9 cellular contexts compared by ENCODE assay signal in the genomic region with DNA sequence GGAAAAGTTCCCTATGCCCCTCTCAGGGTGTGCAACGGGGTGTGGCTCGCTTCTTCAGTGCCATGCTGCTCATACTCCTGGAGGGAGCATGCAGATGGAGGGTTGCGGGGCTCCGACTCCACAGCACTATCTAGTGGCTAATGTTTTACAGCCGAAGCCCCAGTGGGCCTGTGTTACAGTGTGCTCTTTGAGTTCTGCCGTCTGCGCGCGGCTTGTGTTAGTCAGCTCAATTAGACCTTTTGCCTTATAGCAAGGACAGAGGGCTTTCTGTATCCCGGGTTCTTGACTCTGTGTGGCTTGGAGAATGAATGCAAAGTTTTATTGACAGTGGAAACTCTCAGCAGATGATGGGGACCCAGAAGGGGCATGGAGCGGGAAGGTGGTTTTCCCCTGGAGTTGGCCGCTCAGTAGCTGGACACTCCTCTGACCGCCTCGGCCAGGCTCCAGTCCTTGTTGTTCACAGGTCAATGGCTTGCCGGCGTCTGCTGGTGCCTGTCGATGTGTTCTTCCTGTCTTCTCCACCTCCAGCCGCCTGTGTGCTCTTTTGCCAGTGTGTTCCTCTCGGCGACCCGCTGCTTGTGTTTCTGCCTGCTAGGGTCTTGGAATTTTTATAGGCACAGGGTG.
DNase-seq lines count a peak whose midpoint lies in the region; ATAC-seq and TF ChIP-seq lines count a peak whose summit lies in the region.
"Had no signal": no experiment of that assay in that cellular context is flagged by ENCODE, and none has a peak within 500 bp of the region (broad histone marks: within the 10 kb centered on the region; RNA-seq: fewer than 3 reads in every experiment).

No MANE protein-coding gene starts in this region.

- no peaks in the 10 kb centered on the region for H3K36me3 ChIP-seq in OCI-LY7 (ENCODE audit: insufficient read depth, low read length)

- H3K4me2 ChIP-seq in OCI-LY7 (ENCODE audit: low read length): no peak overlapping the region

- no peaks in the 10 kb centered on the region for H3K4me1 ChIP-seq in OCI-LY7 (ENCODE audit: insufficient read depth, low read length, poor library complexity, severe bottlenecking)

- no peaks in the 10 kb centered on the region for H3K79me2 ChIP-seq in OCI-LY7 (ENCODE audit: insufficient read depth, low read depth, low read length)

- POLR2A ChIA-PET in OCI-LY7 (lab: Charles Lee): no interaction called here

- ATAC-seq in sciatic nerve (peak; percentile 76), HG03378 (IDR thresholded peaks at IDR 0.05; ENCODE audit: unreplicated experiment) (no peak)

- DNase-seq in NCI-H82 (lab: John Stamatoyannopoulos, UW): peak; percentile 45
- no peak for DNase-seq in NCI-H82 treated with DMSO at 0.1 percent for 48 hours (lab: John Stamatoyannopoulos, UW; ENCODE audit: unreplicated experiment)
- peak; percentile 4 for DNase-seq in OCI-LY7 (ENCODE audit: low spot score)
- DNase-seq in foreskin melanocyte: peak; percentile 94
- peak; percentile 74 for DNase-seq in sciatic nerve (ENCODE audit: low spot score)
- DNase-seq in mucosa of gallbladder (ENCODE audit: low spot score): no peak
- no peak for DNase-seq in NCI-H1436 (lab: John Stamatoyannopoulos, UW)
- DNase-seq: kidney glomerular epithelial cell had no signal

- H3K9me3 ChIP-seq in OCI-LY7 (ENCODE audit: low read length): no peaks in the 10 kb centered on the region

- intact Hi-C loops in OCI-LY7 (cut with micrococcal nuclease; ENCODE audit: unreplicated experiment): loop anchor here (5.0 kb wide), 1 partner anchor 142 kb away; no protein-coding TSS in a partner anchor
- intact Hi-C loops in sciatic nerve (cut with DNase I): no loop called here

- peak; percentile 57 for TF ChIP-seq CTCF in OCI-LY7 (conservative IDR thresholded peaks at IDR 0.05; ENCODE audit: low read length)

- no TSS peak for BruUV-seq in OCI-LY7 (replicated peaks; lab: Mats Ljungman, UMichigan)

- no peaks in the 10 kb centered on the region for H4K20me1 ChIP-seq in OCI-LY7 (ENCODE audit: insufficient read depth, low read length)

- no peak overlapping the region for H3K27ac ChIP-seq in OCI-LY7 (ENCODE audit: low read depth, low read length, poor library complexity, severe bottlenecking)

- no peaks in the 10 kb centered on the region for H3K9me2 ChIP-seq in OCI-LY7 (ENCODE audit: insufficient read depth, low read length)

- H3K4me3 ChIP-seq in OCI-LY7 (ENCODE audit: low read depth, low read length, poor library complexity, severe bottlenecking): no peak overlapping the region

- CTCF ChIA-PET in OCI-LY7 (lab: Charles Lee; ENCODE audit: unreplicated experiment): no interaction called here

- no peak overlapping the region for H2AFZ ChIP-seq in OCI-LY7 (ENCODE audit: low read length)

Comparison
In these comparisons a context has a peak if more than half of its experiments do, and no peak if none do; other contexts are left out.
1. DNase-seq: peak in NCI-H82 (single experiment), OCI-LY7 (single experiment), foreskin melanocyte (single experiment) and sciatic nerve (single experiment); none in NCI-H82 treated with DMSO at 0.1 percent for 48 hours (single experiment), mucosa of gallbladder (single experiment) and NCI-H1436 (single experiment).